Comparison of ENCODE assay signal across 1 cellular context in the genomic region with DNA sequence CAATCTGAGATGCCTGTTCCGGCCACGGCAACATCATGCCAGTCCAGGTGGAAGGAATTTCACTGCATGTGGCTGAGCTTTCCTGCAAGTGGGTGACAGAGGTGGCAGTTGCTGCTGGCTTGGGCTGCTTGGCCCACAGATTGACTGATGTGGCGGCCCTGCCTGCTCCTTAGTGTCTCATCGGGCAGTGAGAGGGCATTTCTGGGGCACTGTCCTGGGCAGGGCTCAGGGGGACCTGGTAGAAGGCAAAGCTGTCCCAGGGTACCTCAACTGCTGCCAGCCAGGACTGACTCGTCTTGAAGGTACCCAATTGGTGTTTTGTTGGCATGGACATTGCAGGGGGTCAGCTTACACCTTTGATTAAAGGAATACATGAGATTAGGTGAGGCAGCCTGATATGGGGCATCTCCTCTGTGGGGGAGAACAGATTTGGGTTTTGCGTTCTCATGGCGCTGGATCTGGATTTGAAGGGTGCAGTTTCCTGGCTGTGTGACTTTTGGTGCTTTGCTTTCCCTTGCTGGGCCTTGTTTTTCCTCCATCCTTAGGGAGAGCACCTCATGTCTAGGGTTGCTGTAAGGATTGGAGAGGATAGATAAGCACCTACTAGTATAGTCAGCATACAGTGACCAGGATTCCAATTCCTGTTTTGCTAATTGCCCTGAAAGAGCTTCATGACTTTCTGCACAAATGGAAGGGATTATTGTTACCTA.
TF ChIP-seq lines count a peak whose summit lies in the region.

No MANE protein-coding gene starts in this region.

TF ChIP-seq in WTC11, 78 proteins besides CTCF, POLR2A, EP300 and RAD21:
- TF ChIP-seq, protein P1, sequence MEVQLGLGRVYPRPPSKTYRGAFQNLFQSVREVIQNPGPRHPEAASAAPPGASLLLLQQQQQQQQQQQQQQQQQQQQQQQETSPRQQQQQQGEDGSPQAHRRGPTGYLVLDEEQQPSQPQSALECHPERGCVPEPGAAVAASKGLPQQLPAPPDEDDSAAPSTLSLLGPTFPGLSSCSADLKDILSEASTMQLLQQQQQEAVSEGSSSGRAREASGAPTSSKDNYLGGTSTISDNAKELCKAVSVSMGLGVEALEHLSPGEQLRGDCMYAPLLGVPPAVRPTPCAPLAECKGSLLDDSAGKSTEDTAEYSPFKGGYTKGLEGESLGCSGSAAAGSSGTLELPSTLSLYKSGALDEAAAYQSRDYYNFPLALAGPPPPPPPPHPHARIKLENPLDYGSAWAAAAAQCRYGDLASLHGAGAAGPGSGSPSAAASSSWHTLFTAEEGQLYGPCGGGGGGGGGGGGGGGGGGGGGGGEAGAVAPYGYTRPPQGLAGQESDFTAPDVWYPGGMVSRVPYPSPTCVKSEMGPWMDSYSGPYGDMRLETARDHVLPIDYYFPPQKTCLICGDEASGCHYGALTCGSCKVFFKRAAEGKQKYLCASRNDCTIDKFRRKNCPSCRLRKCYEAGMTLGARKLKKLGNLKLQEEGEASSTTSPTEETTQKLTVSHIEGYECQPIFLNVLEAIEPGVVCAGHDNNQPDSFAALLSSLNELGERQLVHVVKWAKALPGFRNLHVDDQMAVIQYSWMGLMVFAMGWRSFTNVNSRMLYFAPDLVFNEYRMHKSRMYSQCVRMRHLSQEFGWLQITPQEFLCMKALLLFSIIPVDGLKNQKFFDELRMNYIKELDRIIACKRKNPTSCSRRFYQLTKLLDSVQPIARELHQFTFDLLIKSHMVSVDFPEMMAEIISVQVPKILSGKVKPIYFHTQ (CRISPR knock-in tag; IDR thresholded peaks at IDR 0.05), result no peak
- TF ChIP-seq, protein P2, sequence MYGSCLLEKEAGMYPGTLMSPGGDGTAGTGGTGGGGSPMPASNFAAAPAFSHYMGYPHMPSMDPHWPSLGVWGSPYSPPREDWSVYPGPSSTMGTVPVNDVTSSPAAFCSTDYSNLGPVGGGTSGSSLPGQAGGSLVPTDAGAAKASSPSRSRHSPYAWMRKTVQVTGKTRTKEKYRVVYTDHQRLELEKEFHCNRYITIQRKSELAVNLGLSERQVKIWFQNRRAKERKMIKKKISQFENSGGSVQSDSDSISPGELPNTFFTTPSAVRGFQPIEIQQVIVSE (CRISPR knock-in tag; IDR thresholded peaks at IDR 0.05; ENCODE audit: borderline replicate concordance), result no peak
- no peak for TF ChIP-seq FOXP1 (CRISPR knock-in tag; IDR thresholded peaks at IDR 0.05; ENCODE audit: borderline replicate concordance)
- TF ChIP-seq, protein P3, sequence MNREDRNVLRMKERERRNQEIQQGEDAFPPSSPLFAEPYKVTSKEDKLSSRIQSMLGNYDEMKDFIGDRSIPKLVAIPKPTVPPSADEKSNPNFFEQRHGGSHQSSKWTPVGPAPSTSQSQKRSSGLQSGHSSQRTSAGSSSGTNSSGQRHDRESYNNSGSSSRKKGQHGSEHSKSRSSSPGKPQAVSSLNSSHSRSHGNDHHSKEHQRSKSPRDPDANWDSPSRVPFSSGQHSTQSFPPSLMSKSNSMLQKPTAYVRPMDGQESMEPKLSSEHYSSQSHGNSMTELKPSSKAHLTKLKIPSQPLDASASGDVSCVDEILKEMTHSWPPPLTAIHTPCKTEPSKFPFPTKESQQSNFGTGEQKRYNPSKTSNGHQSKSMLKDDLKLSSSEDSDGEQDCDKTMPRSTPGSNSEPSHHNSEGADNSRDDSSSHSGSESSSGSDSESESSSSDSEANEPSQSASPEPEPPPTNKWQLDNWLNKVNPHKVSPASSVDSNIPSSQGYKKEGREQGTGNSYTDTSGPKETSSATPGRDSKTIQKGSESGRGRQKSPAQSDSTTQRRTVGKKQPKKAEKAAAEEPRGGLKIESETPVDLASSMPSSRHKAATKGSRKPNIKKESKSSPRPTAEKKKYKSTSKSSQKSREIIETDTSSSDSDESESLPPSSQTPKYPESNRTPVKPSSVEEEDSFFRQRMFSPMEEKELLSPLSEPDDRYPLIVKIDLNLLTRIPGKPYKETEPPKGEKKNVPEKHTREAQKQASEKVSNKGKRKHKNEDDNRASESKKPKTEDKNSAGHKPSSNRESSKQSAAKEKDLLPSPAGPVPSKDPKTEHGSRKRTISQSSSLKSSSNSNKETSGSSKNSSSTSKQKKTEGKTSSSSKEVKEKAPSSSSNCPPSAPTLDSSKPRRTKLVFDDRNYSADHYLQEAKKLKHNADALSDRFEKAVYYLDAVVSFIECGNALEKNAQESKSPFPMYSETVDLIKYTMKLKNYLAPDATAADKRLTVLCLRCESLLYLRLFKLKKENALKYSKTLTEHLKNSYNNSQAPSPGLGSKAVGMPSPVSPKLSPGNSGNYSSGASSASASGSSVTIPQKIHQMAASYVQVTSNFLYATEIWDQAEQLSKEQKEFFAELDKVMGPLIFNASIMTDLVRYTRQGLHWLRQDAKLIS (CRISPR knock-in tag; IDR thresholded peaks at IDR 0.05; ENCODE audit: borderline replicate concordance), result no peak
- TF ChIP-seq, protein P4, sequence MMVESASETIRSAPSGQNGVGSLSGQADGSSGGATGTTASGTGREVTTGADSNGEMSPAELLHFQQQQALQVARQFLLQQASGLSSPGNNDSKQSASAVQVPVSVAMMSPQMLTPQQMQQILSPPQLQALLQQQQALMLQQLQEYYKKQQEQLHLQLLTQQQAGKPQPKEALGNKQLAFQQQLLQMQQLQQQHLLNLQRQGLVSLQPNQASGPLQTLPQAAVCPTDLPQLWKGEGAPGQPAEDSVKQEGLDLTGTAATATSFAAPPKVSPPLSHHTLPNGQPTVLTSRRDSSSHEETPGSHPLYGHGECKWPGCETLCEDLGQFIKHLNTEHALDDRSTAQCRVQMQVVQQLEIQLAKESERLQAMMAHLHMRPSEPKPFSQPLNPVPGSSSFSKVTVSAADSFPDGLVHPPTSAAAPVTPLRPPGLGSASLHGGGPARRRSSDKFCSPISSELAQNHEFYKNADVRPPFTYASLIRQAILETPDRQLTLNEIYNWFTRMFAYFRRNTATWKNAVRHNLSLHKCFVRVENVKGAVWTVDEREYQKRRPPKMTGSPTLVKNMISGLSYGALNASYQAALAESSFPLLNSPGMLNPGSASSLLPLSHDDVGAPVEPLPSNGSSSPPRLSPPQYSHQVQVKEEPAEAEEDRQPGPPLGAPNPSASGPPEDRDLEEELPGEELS (CRISPR knock-in tag; IDR thresholded peaks at IDR 0.05), result no peak
- TF ChIP-seq RELA (CRISPR knock-in tag; IDR thresholded peaks at IDR 0.05; ENCODE audit: borderline replicate concordance), result no peak
- no peak for TF ChIP-seq FOXJ3 (CRISPR knock-in tag; IDR thresholded peaks at IDR 0.05; ENCODE audit: borderline replicate concordance)
- no peak for TF ChIP-seq TP53 (CRISPR knock-in tag; IDR thresholded peaks at IDR 0.05)
- no peak for TF ChIP-seq CREB1 (CRISPR knock-in tag; IDR thresholded peaks at IDR 0.05)
- TF ChIP-seq SMAD3 (CRISPR knock-in tag; IDR thresholded peaks at IDR 0.05; ENCODE audit: borderline replicate concordance), result no peak
- TF ChIP-seq, protein P5, sequence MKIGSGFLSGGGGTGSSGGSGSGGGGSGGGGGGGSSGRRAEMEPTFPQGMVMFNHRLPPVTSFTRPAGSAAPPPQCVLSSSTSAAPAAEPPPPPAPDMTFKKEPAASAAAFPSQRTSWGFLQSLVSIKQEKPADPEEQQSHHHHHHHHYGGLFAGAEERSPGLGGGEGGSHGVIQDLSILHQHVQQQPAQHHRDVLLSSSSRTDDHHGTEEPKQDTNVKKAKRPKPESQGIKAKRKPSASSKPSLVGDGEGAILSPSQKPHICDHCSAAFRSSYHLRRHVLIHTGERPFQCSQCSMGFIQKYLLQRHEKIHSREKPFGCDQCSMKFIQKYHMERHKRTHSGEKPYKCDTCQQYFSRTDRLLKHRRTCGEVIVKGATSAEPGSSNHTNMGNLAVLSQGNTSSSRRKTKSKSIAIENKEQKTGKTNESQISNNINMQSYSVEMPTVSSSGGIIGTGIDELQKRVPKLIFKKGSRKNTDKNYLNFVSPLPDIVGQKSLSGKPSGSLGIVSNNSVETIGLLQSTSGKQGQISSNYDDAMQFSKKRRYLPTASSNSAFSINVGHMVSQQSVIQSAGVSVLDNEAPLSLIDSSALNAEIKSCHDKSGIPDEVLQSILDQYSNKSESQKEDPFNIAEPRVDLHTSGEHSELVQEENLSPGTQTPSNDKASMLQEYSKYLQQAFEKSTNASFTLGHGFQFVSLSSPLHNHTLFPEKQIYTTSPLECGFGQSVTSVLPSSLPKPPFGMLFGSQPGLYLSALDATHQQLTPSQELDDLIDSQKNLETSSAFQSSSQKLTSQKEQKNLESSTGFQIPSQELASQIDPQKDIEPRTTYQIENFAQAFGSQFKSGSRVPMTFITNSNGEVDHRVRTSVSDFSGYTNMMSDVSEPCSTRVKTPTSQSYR (CRISPR knock-in tag; IDR thresholded peaks at IDR 0.05), result no peak
- TF ChIP-seq NFYB (CRISPR knock-in tag; conservative IDR thresholded peaks at IDR 0.05; ENCODE audit: low read depth), result no peak
- TF ChIP-seq ZNF396 (CRISPR knock-in tag; IDR thresholded peaks at IDR 0.05; ENCODE audit: borderline replicate concordance), result no peak
- no peak for TF ChIP-seq SMAD4 (CRISPR knock-in tag; IDR thresholded peaks at IDR 0.05)
- TF ChIP-seq NR1H2 (CRISPR knock-in tag; IDR thresholded peaks at IDR 0.05), result no peak
- TF ChIP-seq, protein P6, sequence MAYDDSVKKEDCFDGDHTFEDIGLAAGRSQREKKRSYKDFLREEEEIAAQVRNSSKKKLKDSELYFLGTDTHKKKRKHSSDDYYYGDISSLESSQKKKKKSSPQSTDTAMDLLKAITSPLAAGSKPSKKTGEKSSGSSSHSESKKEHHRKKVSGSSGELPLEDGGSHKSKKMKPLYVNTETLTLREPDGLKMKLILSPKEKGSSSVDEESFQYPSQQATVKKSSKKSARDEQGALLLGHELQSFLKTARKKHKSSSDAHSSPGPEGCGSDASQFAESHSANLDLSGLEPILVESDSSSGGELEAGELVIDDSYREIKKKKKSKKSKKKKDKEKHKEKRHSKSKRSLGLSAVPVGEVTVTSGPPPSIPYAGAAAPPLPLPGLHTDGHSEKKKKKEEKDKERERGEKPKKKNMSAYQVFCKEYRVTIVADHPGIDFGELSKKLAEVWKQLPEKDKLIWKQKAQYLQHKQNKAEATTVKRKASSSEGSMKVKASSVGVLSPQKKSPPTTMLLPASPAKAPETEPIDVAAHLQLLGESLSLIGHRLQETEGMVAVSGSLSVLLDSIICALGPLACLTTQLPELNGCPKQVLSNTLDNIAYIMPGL (CRISPR knock-in tag; IDR thresholded peaks at IDR 0.05), result no peak
- TF ChIP-seq ZNF423 (CRISPR knock-in tag; IDR thresholded peaks at IDR 0.05), result no peak
